Comparison of ENCODE assay signal across 17 cellular contexts in genomic region chr12:3897400-3897910, GRCh38. TPM values are rescaled to one million over a fixed set of nuclear protein-coding genes. Genes with fewer than 3 reads are reported as not detected.
DNase-seq lines count a peak whose midpoint lies in the region; ATAC-seq and TF ChIP-seq lines count a peak whose summit lies in the region.
"Had no signal": no experiment of that assay in that cellular context is flagged by ENCODE, and none has a peak within 500 bp of the region (broad histone marks: within the 10 kb centered on the region; RNA-seq: fewer than 3 reads in every experiment).

No MANE protein-coding gene starts in this region.

- no peak overlapping the region for H2AK5ac ChIP-seq in trophoblast cell (ENCODE audit: low read length)

- POLR2A ChIA-PET in CD8-positive, alpha-beta memory T cell (lab: Charles Lee): interaction anchor here (0.5 to 1.4 kb wide), 3 partner anchors 65 to 376 kb away, joined by 3 to 6 read pairs (median 4); partner anchors contain the start of gene CCND2

- no peaks in the 10 kb centered on the region for H3K9me3 ChIP-seq in CD8-positive, alpha-beta memory T cell (ENCODE audit: low read length)
- no peaks in the 10 kb centered on the region for H3K9me3 ChIP-seq in adrenal gland (replicated peaks in 1 of 3)
- H3K9me3 ChIP-seq in trophoblast cell (ENCODE audit: insufficient read depth, low read depth, low read length): no peaks in the 10 kb centered on the region
- no peaks in the 10 kb centered on the region for H3K9me3 ChIP-seq in osteoblast (ENCODE audit: low read depth, low read length)

- no peaks in the 10 kb centered on the region for H3K27me3 Mint-ChIP-seq in CD8-positive, alpha-beta memory T cell

- peak overlapping the region; percentile 24 to 77 (median 69) for H3K4me3 Mint-ChIP-seq in CD8-positive, alpha-beta memory T cell
- H3K4me3 Mint-ChIP-seq: stimulated activated naive B cell treated with anti-CD40 and anti-IgM and Interleukin-4, amounts not matched to agents 10 μg/mL and 1 μg/mL and 100 μg/mL, for 72 hours had no signal

- no peaks in the 10 kb centered on the region for H3K27me3 ChIP-seq in CD8-positive, alpha-beta memory T cell (ENCODE audit: insufficient read depth, low read length, poor library complexity, severe bottlenecking)
- H3K27me3 ChIP-seq in adrenal gland (no peaks in the 10 kb centered on the region), trophoblast cell (ENCODE audit: insufficient read depth, low read length) (no peaks in the 10 kb centered on the region), osteoblast (ENCODE audit: insufficient read depth, low read length) (peaks cover 16% of the 10 kb centered on the region)

- no peak overlapping the region for H3K14ac ChIP-seq in trophoblast cell (ENCODE audit: low read length)

- H3K4ac ChIP-seq in trophoblast cell (ENCODE audit: low read depth, low read length): no peak overlapping the region

- no peaks in the 10 kb centered on the region for H3K9me3 Mint-ChIP-seq in CD8-positive, alpha-beta memory T cell
- H3K9me3 Mint-ChIP-seq: stimulated activated naive B cell treated with anti-CD40 and anti-IgM and Interleukin-4, amounts not matched to agents 10 μg/mL and 1 μg/mL and 100 μg/mL, for 72 hours had no signal

- TF ChIP-seq CTCF in adrenal gland (IDR thresholded peaks at IDR 0.05) (no peak), osteoblast (IDR thresholded peaks at IDR 0.05; ENCODE audit: extremely low read depth, low read depth, low read length) (no peak)

- CTCF ChIA-PET in CD8-positive, alpha-beta memory T cell (lab: Charles Lee): interaction anchor here (1.1 to 2.6 kb wide), 4 partner anchors 12 to 379 kb away, joined by 3 to 28 read pairs (median 13); no protein-coding TSS in a partner anchor

- H2BK12ac ChIP-seq in trophoblast cell (ENCODE audit: low read length): peak overlapping the region; percentile 8

- H4K8ac ChIP-seq in trophoblast cell (ENCODE audit: low read depth, low read length): no peak overlapping the region

- peak in 2 of 5 donors; percentile 49 to 61 for DNase-seq in CD8-positive, alpha-beta memory T cell
- DNase-seq in MV-4-11 (lab: John Stamatoyannopoulos, UW) (peak; percentile 37), adrenal gland (no peak), trophoblast cell (no peak), kidney glomerular epithelial cell (lab: John Stamatoyannopoulos, UW) (no peak), osteoblast (ENCODE audit: insufficient read length, low spot score, missing footprints) (no peak)
- DNase-seq: dermis blood vessel endothelial cell; DMS153; foreskin melanocyte; HCEC 1CT; NCI-H2081 treated with DMSO at 0.1 percent for 48 hours; occipital lobe; stimulated activated CD4-positive, alpha-beta T cell treated with anti-CD3 and anti-CD28 coated beads, Interleukin-1b, Interleukin-23, amount 100 ng/mL, for 48 hours; stimulated activated naive B cell treated with anti-CD40 and anti-IgM and Interleukin-4, amounts not matched to agents 10 μg/mL and 1 μg/mL and 100 μg/mL, for 72 hours; T-helper 9 cell had no signal

- H4K12ac ChIP-seq in trophoblast cell (ENCODE audit: low read depth, low read length): no peak overlapping the region

- no peak overlapping the region for H3K18ac ChIP-seq in trophoblast cell (ENCODE audit: low read length)

- peak overlapping the region; percentile 56 to 96 (median 94) for H3K27ac Mint-ChIP-seq in CD8-positive, alpha-beta memory T cell
- H3K27ac Mint-ChIP-seq: stimulated activated naive B cell treated with anti-CD40 and anti-IgM and Interleukin-4, amounts not matched to agents 10 μg/mL and 1 μg/mL and 100 μg/mL, for 72 hours had no signal

- H2BK120ac ChIP-seq in trophoblast cell (ENCODE audit: insufficient read depth, low read length, poor library complexity): peak overlapping the region; percentile 41

- H3K4me1 ChIP-seq in CD8-positive, alpha-beta memory T cell (ENCODE audit: insufficient read depth, low read length): peaks cover 73% of the 10 kb centered on the region
- H3K4me1 ChIP-seq in adrenal gland (replicated peaks in 1 of 2) (no peaks in the 10 kb centered on the region), trophoblast cell (ENCODE audit: control insufficient read depth in 1 of 2, insufficient read depth in 2 of 2, low read length in 2 of 2) (peaks cover 0 to 5% of the 10 kb centered on the region in 2 experiments), osteoblast (ENCODE audit: insufficient read depth, low read length) (peaks cover 4% of the 10 kb centered on the region)

- H3K36me3 Mint-ChIP-seq in CD8-positive, alpha-beta memory T cell: no peaks in the 10 kb centered on the region
- H3K36me3 Mint-ChIP-seq: stimulated activated naive B cell treated with anti-CD40 and anti-IgM and Interleukin-4, amounts not matched to agents 10 μg/mL and 1 μg/mL and 100 μg/mL, for 72 hours had no signal

- H3K9ac ChIP-seq in trophoblast cell (ENCODE audit: low read length): no peak overlapping the region

- ATAC-seq in HG03196 (IDR thresholded peaks at IDR 0.05; ENCODE audit: unreplicated experiment): no peak
- ATAC-seq: HepG2; stimulated activated naive B cell treated with anti-CD40 and anti-IgM and Interleukin-4, amounts not matched to agents 10 μg/mL and 1 μg/mL and 100 μg/mL, for 72 hours had no signal

- H3K79me1 ChIP-seq in trophoblast cell (ENCODE audit: low read length): peaks cover 2% of the 10 kb centered on the region

- WGBS in adrenal gland, 4 donors: 77 to 88% (median 84%) methylated on average over 5 of the region's 5 CpGs
- no CpG with 5 or more reads among the region's 5 CpGs for WGBS in trophoblast cell (ENCODE audit: extremely low coverage, insufficient coverage, insufficient read length)

- H2BK5ac ChIP-seq in trophoblast cell (ENCODE audit: low read depth, low read length, poor library complexity): peak overlapping the region; percentile 42

- H4K20me1 ChIP-seq in osteoblast (ENCODE audit: insufficient read depth, low read length): no peaks in the 10 kb centered on the region

- H2AFZ ChIP-seq in trophoblast cell (ENCODE audit: insufficient read depth, low read length, poor library complexity) (no peak overlapping the region), osteoblast (ENCODE audit: low read length) (no peak overlapping the region)

- no peak overlapping the region for H3K27ac ChIP-seq in CD8-positive, alpha-beta memory T cell (ENCODE audit: low read depth, low read length)
- H3K27ac ChIP-seq in adrenal gland: peak overlapping the region in 4 of 5 donors; percentile 0 to 80 (median 32)
- peak overlapping the region; percentile 35 for H3K27ac ChIP-seq in trophoblast cell (ENCODE audit: low read depth, low read length)
- H3K27ac ChIP-seq in osteoblast (ENCODE audit: low read depth, low read length): no peak overlapping the region

- H3K36me3 ChIP-seq in CD8-positive, alpha-beta memory T cell (ENCODE audit: insufficient read depth, low read length): no peaks in the 10 kb centered on the region
- no peaks in the 10 kb centered on the region for H3K36me3 ChIP-seq in adrenal gland (replicated peaks in 1 of 2)
- H3K36me3 ChIP-seq in trophoblast cell (ENCODE audit: control insufficient read depth in 1 of 2, insufficient read depth in 2 of 2, low read length in 2 of 2): no peaks in the 10 kb centered on the region
- H3K36me3 ChIP-seq in osteoblast (ENCODE audit: insufficient read depth, low read length): no peaks in the 10 kb centered on the region

- H3K23ac ChIP-seq in trophoblast cell (ENCODE audit: low read length): no peak overlapping the region

- peak overlapping the region; percentile 49 for H4K91ac ChIP-seq in trophoblast cell (ENCODE audit: low read depth, low read length)

- H3K4me2 ChIP-seq in trophoblast cell (ENCODE audit: low read length) (no peak overlapping the region), osteoblast (ENCODE audit: insufficient read depth, low read length) (no peak overlapping the region)

- no peak for TF ChIP-seq POLR2A in adrenal gland (IDR thresholded peaks at IDR 0.05)

- H3K79me2 ChIP-seq in trophoblast cell (ENCODE audit: control insufficient read depth, insufficient read depth, low read length, poor library complexity): no peaks in the 10 kb centered on the region
- no peaks in the 10 kb centered on the region for H3K79me2 ChIP-seq in osteoblast (ENCODE audit: insufficient read depth, low read length)

- H3K4me1 Mint-ChIP-seq in CD8-positive, alpha-beta memory T cell: peaks cover 27 to 41% (median 28%) of the 10 kb centered on the region in 3 donors

- intact Hi-C loops in adrenal gland (cut with DNase I): no loop called here

- peak overlapping the region; percentile 37 for H3K4me3 ChIP-seq in CD8-positive, alpha-beta memory T cell (ENCODE audit: low read length)
- H3K4me3 ChIP-seq in adrenal gland (no peak overlapping the region), trophoblast cell (ENCODE audit: low read depth, low read length) (no peak overlapping the region), osteoblast (ENCODE audit: insufficient read depth, low read length) (no peak overlapping the region)

RNA-seq across cellular contexts. Expression of gene PARP11, which starts 24.3 kb away (rescaled TPM):
- 10 to 100 TPM; 12.4 to 14.8 TPM for total RNA-seq in CD8-positive, alpha-beta memory T cell
- polyA plus RNA-seq in CD8-positive, alpha-beta memory T cell: 9.3 TPM
- total RNA-seq in adrenal gland: 10 to 100 TPM; 10.5 to 29.8 (median 18.0) TPM
- 10 to 100 TPM in 1 of 3 donors, 1 to 10 TPM in 2; 2.8 to 19.9 (median 4.5) TPM for polyA plus RNA-seq in adrenal gland
- 5.7 and 7.8 TPM in 2 replicates for polyA plus RNA-seq in trophoblast cell (2013)
- total RNA-seq in osteoblast: 9.4 and 10.3 TPM in 2 replicates

Comparison
In these comparisons a context has a peak if more than half of its experiments do, and no peak if none do; other contexts are left out.
1. H3K27ac ChIP-seq: peak in adrenal gland (4 of 5) and trophoblast cell (single experiment); none in CD8-positive, alpha-beta memory T cell (single experiment) and osteoblast (single experiment).